In genomic region chr10:52053522-52053921, GRCh38 we compare ENCODE assay signal across 9 cellular contexts.
"Had no signal": no experiment of that assay in that cellular context is flagged by ENCODE, and none has a peak within 500 bp of the region (broad histone marks: within the 10 kb centered on the region; RNA-seq: fewer than 3 reads in every experiment).

No MANE protein-coding gene starts in this region.

- DNase-seq: GOT3, H7, H9, HCEC 1CT, HFFc6 had no signal

- H3K4me3 ChIP-seq: GM23248, GM23338, HAP-1 had no signal

- H3K36me3 ChIP-seq: HAP-1 had no signal

- H3K9me3 ChIP-seq: HAP-1 had no signal

- ATAC-seq: GM23338, HCT116 had no signal

- H3K4me1 ChIP-seq: HAP-1 had no signal

- H3K27ac ChIP-seq: GM23248 had no signal

- H3K9me3 Mint-ChIP-seq: GM23338, H9, HFFc6 had no signal

- H3K4me3 Mint-ChIP-seq: GM23338, H9, HFFc6 had no signal

- H3K27ac Mint-ChIP-seq: GM23338, H9, HFFc6 had no signal
